In the genomic region with DNA sequence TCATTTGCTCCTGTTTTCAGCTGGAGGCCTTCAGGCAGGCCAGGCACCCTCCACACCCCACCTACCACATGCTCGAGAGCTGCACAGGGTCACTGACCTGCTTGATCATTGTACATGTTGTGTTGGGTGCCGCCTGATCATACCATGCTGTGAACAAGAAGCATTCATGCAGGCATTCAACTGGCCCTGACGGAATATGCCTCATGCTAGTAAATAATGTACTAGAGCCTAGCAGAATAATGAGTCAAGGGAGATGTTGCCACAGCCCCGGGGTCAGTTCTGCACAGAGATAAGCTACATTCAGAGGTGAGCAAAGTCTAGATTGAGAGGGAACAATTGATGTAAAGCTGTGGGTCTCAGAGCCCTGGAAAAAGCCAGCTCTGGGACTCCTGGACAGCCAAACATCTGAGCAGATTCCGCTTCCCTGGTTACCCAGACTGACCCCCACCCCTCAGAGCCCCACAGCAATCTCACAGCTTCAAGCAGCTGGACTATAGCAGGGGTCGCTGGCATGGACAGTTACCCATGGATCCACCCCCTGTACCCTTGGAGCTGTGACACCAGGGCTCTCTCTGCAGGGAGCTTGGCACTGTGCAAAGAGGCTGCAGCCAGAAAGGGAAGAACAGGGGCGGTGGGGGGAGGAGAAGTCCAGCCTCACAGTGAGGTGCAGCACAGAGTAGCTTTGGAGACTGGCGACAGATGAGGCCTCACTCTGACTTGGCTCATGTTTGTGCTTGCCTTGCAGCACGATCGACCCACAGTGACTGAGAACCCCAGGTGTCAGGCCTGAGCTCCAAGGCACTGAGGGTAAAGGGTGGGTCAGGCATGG, we compare ENCODE assay signal across 21 cellular contexts.
DNase-seq lines count a peak whose midpoint lies in the region; ATAC-seq and TF ChIP-seq lines count a peak whose summit lies in the region.
"Had no signal": no experiment of that assay in that cellular context is flagged by ENCODE, and none has a peak within 500 bp of the region (broad histone marks: within the 10 kb centered on the region; RNA-seq: fewer than 3 reads in every experiment).

No MANE protein-coding gene starts in this region.

- no peak overlapping the region for H3K27ac ChIP-seq in heart left ventricle
- no peak overlapping the region for H3K27ac ChIP-seq in right atrium auricular region
- no peak overlapping the region for H3K27ac ChIP-seq in right lobe of liver
- no peak overlapping the region for H3K27ac ChIP-seq in upper lobe of right lung
- no peak overlapping the region for H3K27ac ChIP-seq in psoas muscle
- H3K27ac ChIP-seq: adrenal gland, gastroesophageal sphincter, lower lobe of right lung had no signal

- no peak overlapping the region for H3K27ac Mint-ChIP-seq in activated naive CD4-positive, alpha-beta T cell treated with anti-CD3 and anti-CD28 coated beads for 36 hours
- H3K27ac Mint-ChIP-seq in MCF 10A (ENCODE audit: low read depth, unreplicated experiment), result no peak overlapping the region
- H3K27ac Mint-ChIP-seq: activated CD8-positive, alpha-beta memory T cell treated with anti-CD3 and anti-CD28 coated beads, Interleukin-2, amount 10 ng/mL, durations not matched to agents 7 days and 5 days; CD4-positive, CD25-positive, alpha-beta regulatory T cell had no signal

- H3K27me3 ChIP-seq in heart left ventricle (peaks cover 0 to 6% (median 0%) of the 10 kb centered on the region in 9 donors), right atrium auricular region (no peaks in the 10 kb centered on the region), right lobe of liver (no peaks in the 10 kb centered on the region), upper lobe of right lung (no peaks in the 10 kb centered on the region), psoas muscle (ENCODE audit: insufficient read depth in 3 of 3, low read length in 2 of 3) (peaks cover 0 to 5% (median 2%) of the 10 kb centered on the region in 3 donors)
- H3K27me3 ChIP-seq: adrenal gland, gastroesophageal sphincter had no signal

- H3K27me3 Mint-ChIP-seq in activated naive CD4-positive, alpha-beta T cell treated with anti-CD3 and anti-CD28 coated beads for 36 hours (ENCODE audit: low read depth), result no peaks in the 10 kb centered on the region
- peaks cover 47% of the 10 kb centered on the region for H3K27me3 Mint-ChIP-seq in MCF 10A (ENCODE audit: insufficient read depth, unreplicated experiment)

- intact Hi-C loops in heart left ventricle (cut with DNase I), result no loop called here
- intact Hi-C loops in right lobe of liver (cut with DNase I), result no loop called here
- intact Hi-C loops in upper lobe of right lung (cut with DNase I), result no loop called here
- intact Hi-C loops in activated naive CD4-positive, alpha-beta T cell treated with anti-CD3 and anti-CD28 coated beads for 36 hours (cut with micrococcal nuclease), result no loop called here
- intact Hi-C loops in MCF 10A (cut with micrococcal nuclease), result no loop called here
- intact Hi-C loops in psoas muscle (cut with DNase I), result no loop called here

- CTCF ChIA-PET in activated naive CD4-positive, alpha-beta T cell treated with anti-CD3 and anti-CD28 coated beads for 36 hours (lab: Charles Lee), result no interaction called here
- CTCF ChIA-PET in MCF 10A (lab: Yijun Ruan, JAX), result no interaction called here

- H3K4me3 Mint-ChIP-seq in activated naive CD4-positive, alpha-beta T cell treated with anti-CD3 and anti-CD28 coated beads for 36 hours, result no peak overlapping the region
- no peak overlapping the region for H3K4me3 Mint-ChIP-seq in MCF 10A (ENCODE audit: unreplicated experiment)
- H3K4me3 Mint-ChIP-seq: activated CD8-positive, alpha-beta memory T cell treated with anti-CD3 and anti-CD28 coated beads, Interleukin-2, amount 10 ng/mL, durations not matched to agents 7 days and 5 days; CD4-positive, CD25-positive, alpha-beta regulatory T cell; naive B cell had no signal

- WGBS in heart left ventricle, 4 donors, result 56 to 73% (median 63%) methylated on average over 9 to 10 of the region's 10 CpGs
- 32% methylated on average over 7 of the region's 10 CpGs for WGBS in right lobe of liver (ENCODE audit: insufficient coverage, low coverage, low lambda C conversion rate, missing lambda C conversion rate)
- 43 to 59% (median 43%) methylated on average over 10 of the region's 10 CpGs for WGBS in psoas muscle, 3 donors

- no peaks in the 10 kb centered on the region for H3K9me3 Mint-ChIP-seq in activated naive CD4-positive, alpha-beta T cell treated with anti-CD3 and anti-CD28 coated beads for 36 hours
- H3K9me3 Mint-ChIP-seq in MCF 10A (ENCODE audit: unreplicated experiment), result no peaks in the 10 kb centered on the region

- H3K9me3 ChIP-seq in heart left ventricle (no peaks in the 10 kb centered on the region), right atrium auricular region (no peaks in the 10 kb centered on the region), right lobe of liver (no peaks in the 10 kb centered on the region), upper lobe of right lung (no peaks in the 10 kb centered on the region), psoas muscle (no peaks in the 10 kb centered on the region)
- H3K9me3 ChIP-seq: adrenal gland, gastroesophageal sphincter, lower lobe of right lung had no signal

- TF ChIP-seq POLR2A in heart left ventricle (IDR thresholded peaks at IDR 0.05) (no peak), right lobe of liver (IDR thresholded peaks at IDR 0.05) (no peak)

- H3K4me1 ChIP-seq in heart left ventricle (no peaks in the 10 kb centered on the region), right atrium auricular region (no peaks in the 10 kb centered on the region), right lobe of liver (no peaks in the 10 kb centered on the region), upper lobe of right lung (no peaks in the 10 kb centered on the region), psoas muscle (no peaks in the 10 kb centered on the region)
- H3K4me1 ChIP-seq: adrenal gland, gastroesophageal sphincter, lower lobe of right lung had no signal

- peak; percentile 45 to 75 (median 74) for ATAC-seq in heart left ventricle
- ATAC-seq in right lobe of liver, result peak in 3 of 4 donors; percentile 35 to 68 (median 38)
- peak; percentile 7 for ATAC-seq in upper lobe of right lung
- ATAC-seq in psoas muscle, result no peak
- ATAC-seq: activated CD8-positive, alpha-beta memory T cell treated with anti-CD3 and anti-CD28 coated beads, Interleukin-2, amount 10 ng/mL, durations not matched to agents 7 days and 5 days; gastroesophageal sphincter; lower lobe of right lung had no signal

- POLR2A ChIA-PET in MCF 10A (lab: Yijun Ruan, JAX), result no interaction called here

- H3K4me1 Mint-ChIP-seq in activated naive CD4-positive, alpha-beta T cell treated with anti-CD3 and anti-CD28 coated beads for 36 hours (ENCODE audit: low read depth), result no peaks in the 10 kb centered on the region
- no peaks in the 10 kb centered on the region for H3K4me1 Mint-ChIP-seq in MCF 10A (ENCODE audit: insufficient read depth, unreplicated experiment)
- H3K4me1 Mint-ChIP-seq: activated CD8-positive, alpha-beta memory T cell treated with anti-CD3 and anti-CD28 coated beads, Interleukin-2, amount 10 ng/mL, durations not matched to agents 7 days and 5 days; naive B cell had no signal

- no peak overlapping the region for H3K4me3 ChIP-seq in heart left ventricle
- H3K4me3 ChIP-seq in right atrium auricular region, result no peak overlapping the region
- no peak overlapping the region for H3K4me3 ChIP-seq in right lobe of liver
- H3K4me3 ChIP-seq in upper lobe of right lung, result no peak overlapping the region
- H3K4me3 ChIP-seq in psoas muscle, result no peak overlapping the region
- H3K4me3 ChIP-seq: adrenal gland, gastroesophageal sphincter, lower lobe of right lung had no signal

- H3K36me3 ChIP-seq in heart left ventricle (no peaks in the 10 kb centered on the region), right atrium auricular region (no peaks in the 10 kb centered on the region), right lobe of liver (no peaks in the 10 kb centered on the region), upper lobe of right lung (no peaks in the 10 kb centered on the region), psoas muscle (ENCODE audit: insufficient read depth in 1 of 2, low read depth in 1 of 2) (no peaks in the 10 kb centered on the region)
- H3K36me3 ChIP-seq: adrenal gland, gastroesophageal sphincter, lower lobe of right lung had no signal

- BruUV-seq in MCF 10A (replicated peaks; lab: Mats Ljungman, UMichigan), result no TSS peak

- no peaks in the 10 kb centered on the region for H3K36me3 Mint-ChIP-seq in activated naive CD4-positive, alpha-beta T cell treated with anti-CD3 and anti-CD28 coated beads for 36 hours (ENCODE audit: low read depth)
- no peaks in the 10 kb centered on the region for H3K36me3 Mint-ChIP-seq in MCF 10A (ENCODE audit: insufficient read depth, unreplicated experiment)
- H3K36me3 Mint-ChIP-seq: activated CD8-positive, alpha-beta memory T cell treated with anti-CD3 and anti-CD28 coated beads, Interleukin-2, amount 10 ng/mL, durations not matched to agents 7 days and 5 days; CD4-positive, CD25-positive, alpha-beta regulatory T cell; naive B cell had no signal

- DNase-seq in heart left ventricle (peak in 1 of 5 donors; percentile 44), right atrium auricular region (ENCODE audit: low spot score) (no peak), cerebellum (ENCODE audit: low spot score) (peak; percentile 23), right lobe of liver (no peak), upper lobe of right lung (no peak), MCF 10A (ENCODE audit: unreplicated experiment) (no peak), psoas muscle (no peak)
- no peak for DNase-seq in activated naive CD4-positive, alpha-beta T cell treated with anti-CD3 and anti-CD28 coated beads for 36 hours
- DNase-seq: activated CD8-positive, alpha-beta memory T cell treated with anti-CD3 and anti-CD28 coated beads, Interleukin-2, amount 10 ng/mL, durations not matched to agents 7 days and 5 days; activated effector memory CD4-positive, alpha-beta T cell treated with Interleukin-2 at 50 U/mL for 16 hours; CD4-positive, CD25-positive, alpha-beta regulatory T cell; central memory CD4-positive, alpha-beta T cell; DMS79; lower lobe of right lung; MV-4-11; naive B cell; NCI-H524 treated with DMSO at 0.1 percent for 48 hours; SHP77 treated with DMSO at 0.1 percent for 48 hours; stimulated activated CD8-positive, alpha-beta memory T cell treated with anti-CD3 and anti-CD28 coated beads, Interleukin-4, amount 100 ng/mL, for 48 hours had no signal

- TF ChIP-seq CTCF in heart left ventricle (IDR thresholded peaks at IDR 0.05) (no peak), right atrium auricular region (IDR thresholded peaks at IDR 0.05) (no peak), right lobe of liver (IDR thresholded peaks at IDR 0.05) (no peak), upper lobe of right lung (IDR thresholded peaks at IDR 0.05) (no peak), MCF 10A (IDR thresholded peaks at IDR 0.05; ENCODE audit: unreplicated experiment) (no peak), psoas muscle (IDR thresholded peaks at IDR 0.05) (no peak)

Comparison
In these comparisons a context has a peak if more than half of its experiments do, and no peak if none do; other contexts are left out.
1. ATAC-seq: peak in heart left ventricle (4 of 4), right lobe of liver (3 of 4) and upper lobe of right lung (single experiment); none in psoas muscle (0 of 4).